Comparison of ENCODE assay signal across 8 cellular contexts in the genomic region with DNA sequence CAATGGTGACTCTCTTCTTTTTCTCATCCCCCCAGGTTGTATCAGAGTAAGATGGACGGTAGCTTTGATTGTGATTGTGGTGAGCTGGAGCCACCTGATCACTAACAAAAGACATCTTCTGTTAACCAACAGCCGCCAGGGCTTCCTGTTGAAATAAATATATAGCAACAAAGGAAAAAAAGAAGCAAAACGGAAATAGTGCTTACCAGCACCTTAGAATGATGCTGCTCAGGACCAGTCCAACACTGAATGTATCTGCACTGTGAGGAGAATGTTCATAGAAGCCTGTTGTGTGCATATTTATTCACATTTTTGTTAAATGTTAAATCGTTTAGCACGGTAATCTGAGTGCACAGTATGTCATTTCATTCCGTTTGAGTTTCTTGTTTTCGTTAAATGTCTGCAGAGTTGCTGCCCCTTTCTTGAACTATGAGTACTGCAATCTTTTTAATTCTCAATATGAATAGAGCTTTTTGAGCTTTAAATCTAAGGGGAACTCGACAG. TPM values are rescaled to one million over a fixed set of nuclear protein-coding genes. Genes with fewer than 3 reads are reported as not detected.
DNase-seq lines count a peak whose midpoint lies in the region; ATAC-seq lines count a peak whose summit lies in the region.
"Not testable (repeated sequence)": the region's sequence is repeated elsewhere in the genome, so short reads cannot be mapped to it uniquely, and the experiment has no call there.

No MANE protein-coding gene starts in this region.

- H3K9me3 ChIP-seq in CD4-positive, alpha-beta memory T cell (ENCODE audit: control insufficient read depth in 1 of 2, low read length in 2 of 2): not testable (repeated sequence)

- H3K27ac ChIP-seq in CD4-positive, alpha-beta memory T cell (ENCODE audit: low read depth, low read length): peak overlapping the region; percentile 28

- H3K27me3 ChIP-seq in CD4-positive, alpha-beta memory T cell (ENCODE audit: insufficient read depth, low read length): not testable (repeated sequence)

- peak overlapping the region; percentile 52 to 82 (median 74) for H3K4me3 Mint-ChIP-seq in CD4-positive, alpha-beta memory T cell

- POLR2A ChIA-PET in CD4-positive, alpha-beta memory T cell (lab: Charles Lee; ENCODE audit: partially characterized antibody): interaction anchor here (0.7 to 6.6 kb wide), 12 partner anchors 8 to 171 kb away, joined by 3 to 87 read pairs (median 6); partner anchors contain the start of genes LEO1 and MAPK6

- H3K36me3 ChIP-seq in CD4-positive, alpha-beta memory T cell (ENCODE audit: insufficient read depth, low read length): not testable (repeated sequence)

- H3K4me1 ChIP-seq in CD4-positive, alpha-beta memory T cell (ENCODE audit: insufficient read depth, low read length): peaks cover 43% of the 10 kb centered on the region

- not testable (repeated sequence) for H3K9me3 Mint-ChIP-seq in CD4-positive, alpha-beta memory T cell

- H3K4me3 ChIP-seq in CD4-positive, alpha-beta memory T cell (ENCODE audit: low read length in 2 of 2): peak overlapping the region; percentile 8 to 29

- intact Hi-C loops in CD4-positive, alpha-beta memory T cell (cut with micrococcal nuclease): loop anchor here (1.0 to 2.0 kb wide), 4 partner anchors 27 to 75 kb away; partner anchors contain the start of genes LEO1 and MAPK6

- CTCF ChIA-PET in CD4-positive, alpha-beta memory T cell (lab: Charles Lee; ENCODE audit: partially characterized antibody): interaction anchor here (0.6 to 4.3 kb wide), 14 partner anchors 8 to 158 kb away, joined by 3 to 48 read pairs (median 5); partner anchors contain the start of gene LEO1

- peaks cover 10 to 18% of the 10 kb centered on the region in 2 donors for H3K36me3 Mint-ChIP-seq in CD4-positive, alpha-beta memory T cell

- DNase-seq in CD4-positive, alpha-beta memory T cell: peak; percentile 68 to 78 (median 72)
- DNase-seq in NK-92 treated with Interleukin-12 subunit alpha and Interleukin-12 subunit beta, amount 100 ng/mL, for 24 hours (lab: John Stamatoyannopoulos, UW): peak; percentile 34
- peak; percentile 24 for DNase-seq in activated effector memory CD4-positive, alpha-beta T cell treated with Interleukin-2 at 50 U/mL for 16 hours
- DNase-seq in dermis blood vessel endothelial cell (peak; percentile 24), midbrain (lab: John Stamatoyannopoulos, UW) (peak; percentile 24)
- DNase-seq in stimulated activated naive CD4-positive, alpha-beta T cell (lab: John Stamatoyannopoulos, UW): peak in 5 of 6 experiments; percentile 19 to 80 (median 75)

- peaks cover 38 to 53% (median 45%) of the 10 kb centered on the region in 4 donors for H3K4me1 Mint-ChIP-seq in CD4-positive, alpha-beta memory T cell

- peak; percentile 34 for ATAC-seq in HG02759 (IDR thresholded peaks at IDR 0.05; ENCODE audit: unreplicated experiment)
- peak; percentile 44 to 55 for ATAC-seq in activated CD4-positive, CD25-positive, alpha-beta regulatory T cell treated with anti-CD3 and anti-CD28 coated beads, Interleukin-2, amount 50 U/mL, for 24 hours

- peak overlapping the region; percentile 52 to 95 (median 87) for H3K27ac Mint-ChIP-seq in CD4-positive, alpha-beta memory T cell

- H3K27me3 Mint-ChIP-seq in CD4-positive, alpha-beta memory T cell: not testable (repeated sequence)

RNA-seq across cellular contexts. Expression of gene MAPK6, which starts 26.8 kb away (rescaled TPM):
- total RNA-seq in CD4-positive, alpha-beta memory T cell: 10 to 100 TPM; 18.2 to 24.0 TPM
- polyA plus RNA-seq in CD4-positive, alpha-beta memory T cell: 1 to 10 TPM; 7.1 to 8.0 TPM
- total RNA-seq in dermis blood vessel endothelial cell: 41.5 and 59.5 TPM in 2 replicates

Comparison
In these comparisons a context has a peak if more than half of its experiments do, and no peak if none do; other contexts are left out.
1. Peak in every context shown above with its lines: DNase-seq, ATAC-seq, H3K4me3 ChIP-seq and H3K27ac ChIP-seq.
2. DNase-seq: peak in every context shown above with its lines; median percentile 75 in stimulated activated naive CD4-positive, alpha-beta T cell; 72 in CD4-positive, alpha-beta memory T cell; 34 in NK-92 treated with Interleukin-12 subunit alpha and Interleukin-12 subunit beta, amount 100 ng/mL, for 24 hours; 24 in activated effector memory CD4-positive, alpha-beta T cell treated with Interleukin-2 at 50 U/mL for 16 hours; 24 in dermis blood vessel endothelial cell; 24 in midbrain.